In the genomic region with DNA sequence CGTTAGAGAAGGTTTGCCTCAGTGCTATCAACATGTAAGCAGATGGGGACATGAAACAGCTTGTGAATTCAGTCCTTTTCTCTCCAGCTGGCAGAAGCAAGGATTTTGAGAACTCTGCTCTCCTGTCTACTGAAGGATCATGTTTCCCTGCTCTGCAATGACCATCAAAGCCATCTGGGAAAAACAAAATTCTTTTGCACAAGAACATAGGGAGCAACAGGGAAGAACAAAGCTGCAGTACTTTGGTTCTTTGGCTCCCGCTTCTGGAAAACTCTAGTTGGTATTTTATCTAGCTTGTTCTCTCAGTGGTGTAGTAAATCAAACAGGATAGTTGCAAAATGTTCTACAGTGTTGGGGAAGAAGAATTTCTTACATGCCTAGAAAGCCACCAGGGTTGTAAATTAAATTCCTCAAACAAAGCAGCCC, we compare ENCODE assay signal across 15 cellular contexts.
DNase-seq lines count a peak whose midpoint lies in the region; ATAC-seq and TF ChIP-seq lines count a peak whose summit lies in the region.
"Had no signal": no experiment of that assay in that cellular context is flagged by ENCODE, and none has a peak within 500 bp of the region (broad histone marks: within the 10 kb centered on the region; RNA-seq: fewer than 3 reads in every experiment).

No MANE protein-coding gene starts in this region.

- H3K27me3 ChIP-seq in heart right ventricle (no peaks in the 10 kb centered on the region), spleen (replicated peaks in 1 of 7) (no peaks in the 10 kb centered on the region)
- H3K27me3 ChIP-seq: adrenal gland, foreskin keratinocyte had no signal

- DNase-seq in GM03348 (ENCODE audit: low spot score) (peak; percentile 72), NOMO-1 treated with dmso at 0.1 percent for 144 hours (lab: John Stamatoyannopoulos, UW; ENCODE audit: unreplicated experiment) (peak; percentile 52), heart right ventricle (peak in 1 of 2 donors; percentile 10), sciatic nerve (ENCODE audit: low spot score) (no peak), spleen (no peak), GF-D8 (lab: John Stamatoyannopoulos, UW) (no peak)
- DNase-seq in activated CD4-positive, CD25-positive, alpha-beta regulatory T cell (lab: John Stamatoyannopoulos, UW), result no peak
- DNase-seq: COR-L47; foreskin keratinocyte; midbrain; stimulated activated CD4-positive, alpha-beta T cell treated with anti-CD3 and anti-CD28 coated beads, Interleukin-2, amount 100 ng/mL, for 48 hours; SW 1271 had no signal

- intact Hi-C loops in heart right ventricle (cut with DNase I) (no loop called here), sciatic nerve (cut with DNase I) (no loop called here), spleen (cut with DNase I; ENCODE audit: low total_unique reads) (no loop called here)

- no peak for TF ChIP-seq POLR2A in spleen (IDR thresholded peaks at IDR 0.05)

- H3K36me3 ChIP-seq in heart right ventricle (no peaks in the 10 kb centered on the region), spleen (no peaks in the 10 kb centered on the region)
- H3K36me3 ChIP-seq: adrenal gland had no signal

- H3K4me3 ChIP-seq in heart right ventricle (no peak overlapping the region), spleen (no peak overlapping the region)
- H3K4me3 ChIP-seq: adrenal gland had no signal

- H3K27ac ChIP-seq in heart right ventricle (peak overlapping the region in 4 of 10 donors; percentile 23 to 48 (median 44)), spleen (no peak overlapping the region)
- H3K27ac ChIP-seq: foreskin keratinocyte, KMS-11 had no signal

- H3K4me1 ChIP-seq in heart right ventricle (peaks cover 0 to 30% (median 17%) of the 10 kb centered on the region in 9 donors), spleen (no peaks in the 10 kb centered on the region)
- H3K4me1 ChIP-seq: foreskin keratinocyte had no signal

- ATAC-seq in heart right ventricle, result peak; percentile 61 to 94 (median 82)
- peak; percentile 96 for ATAC-seq in sciatic nerve
- no peak for ATAC-seq in GM21526 (IDR thresholded peaks at IDR 0.05; ENCODE audit: low FRiP score, unreplicated experiment)
- ATAC-seq: foreskin keratinocyte had no signal

- TF ChIP-seq CTCF in heart right ventricle (IDR thresholded peaks at IDR 0.05), result peak in 2 of 9 donors; percentile 13 to 16
- TF ChIP-seq CTCF in spleen (IDR thresholded peaks at IDR 0.05 in 8 of 11, conservative IDR thresholded peaks at IDR 0.05 in 3 of 11), result no peak

- no peaks in the 10 kb centered on the region for H3K9me3 ChIP-seq in heart right ventricle
- H3K9me3 ChIP-seq in spleen, result no peaks in the 10 kb centered on the region
- H3K9me3 ChIP-seq: adrenal gland had no signal

- WGBS in heart right ventricle, 2 donors, result 39 to 45% methylated on average over 2 of the region's 2 CpGs
- 49 to 87% (median 72%) methylated on average over 2 of the region's 2 CpGs for WGBS in spleen, 5 donors

Comparison
In these comparisons a context has a peak if more than half of its experiments do, and no peak if none do; other contexts are left out.
1. DNase-seq: peak in GM03348 (single experiment) and NOMO-1 treated with dmso at 0.1 percent for 144 hours (single experiment); none in sciatic nerve (single experiment), spleen (single experiment), GF-D8 (single experiment) and activated CD4-positive, CD25-positive, alpha-beta regulatory T cell (0 of 4).